23 cellular contexts compared by ENCODE assay signal in genomic region chr22:28939394-28939793, GRCh38.
"Had no signal": no experiment of that assay in that cellular context is flagged by ENCODE, and none has a peak within 500 bp of the region (broad histone marks: within the 10 kb centered on the region; RNA-seq: fewer than 3 reads in every experiment).

No MANE protein-coding gene starts in this region.

- ATAC-seq: activated CD8-positive, alpha-beta T cell treated with anti-CD3 and anti-CD28 coated beads, Interleukin-2, amount 10 ng/mL, durations not matched to agents 7 days and 5 days; activated naive CD8-positive, alpha-beta T cell treated with anti-CD3 and anti-CD28 coated beads, Interleukin-2, amount 50 U/mL, for 24 hours; esophagus mucosa; T-cell; upper lobe of right lung had no signal

- H3K27ac Mint-ChIP-seq: activated CD8-positive, alpha-beta T cell treated with anti-CD3 and anti-CD28 coated beads, Interleukin-2, amount 10 ng/mL, durations not matched to agents 7 days and 5 days; activated naive CD8-positive, alpha-beta T cell treated with anti-CD3 and anti-CD28 coated beads, Interleukin-2, amount 50 U/mL, for 24 hours; activated T-helper 1 cell treated with anti-CD3 and anti-CD28 coated beads, Interleukin-12 subunit alpha, Interleukin-12 subunit beta, Interleukin-2, Interleukin-4 antibody, amounts not matched to agents 30 ng/mL and 10 ng/mL and 1 ng/mL, durations not matched to agents 14 hours and 24 hours and 36 hours; dendritic cell treated with granulocyte-macrophage colony-stimulating factor and Interleukin-4, amounts not matched to agents 40 ng/mL and 50 ng/mL, for 4 days; T-cell; T-helper 2 cell treated with Interferon-gamma antibody and Interleukin-4, amounts not matched to agents 5 μg/mL and 100 μg/mL, for 36 hours had no signal

- H3K36me3 ChIP-seq: thoracic aorta, upper lobe of right lung had no signal

- H3K4me3 ChIP-seq: hepatocyte, thoracic aorta, upper lobe of right lung had no signal

- H3K4me3 Mint-ChIP-seq: activated CD8-positive, alpha-beta T cell treated with anti-CD3 and anti-CD28 coated beads, Interleukin-2, amount 10 ng/mL, durations not matched to agents 7 days and 5 days; activated naive CD8-positive, alpha-beta T cell treated with anti-CD3 and anti-CD28 coated beads, Interleukin-2, amount 50 U/mL, for 24 hours; activated T-helper 1 cell treated with anti-CD3 and anti-CD28 coated beads, Interleukin-12 subunit alpha, Interleukin-12 subunit beta, Interleukin-2, Interleukin-4 antibody, amounts not matched to agents 30 ng/mL and 10 ng/mL and 1 ng/mL, durations not matched to agents 14 hours and 24 hours and 36 hours; dendritic cell treated with granulocyte-macrophage colony-stimulating factor and Interleukin-4, amounts not matched to agents 40 ng/mL and 50 ng/mL, for 4 days; T-cell; T-helper 2 cell treated with Interferon-gamma antibody and Interleukin-4, amounts not matched to agents 5 μg/mL and 100 μg/mL, for 36 hours had no signal

- H3K27ac ChIP-seq: hepatocyte, upper lobe of right lung, VCaP had no signal

- DNase-seq: activated CD4-positive, alpha-beta T cell treated with anti-CD3 and anti-CD28 coated beads, Interleukin-2, amount 50 U/mL, for 1 hour; activated CD4-positive, CD25-positive, alpha-beta regulatory T cell treated with anti-CD3 and anti-CD28 coated beads, Interleukin-2, amount 50 U/mL, for 72 hours; activated CD8-positive, alpha-beta T cell treated with anti-CD3 and anti-CD28 coated beads, Interleukin-2, amount 10 ng/mL, durations not matched to agents 7 days and 5 days; activated gamma-delta T cell; activated naive CD4-positive, alpha-beta T cell treated with anti-CD3 and anti-CD28 coated beads, Interleukin-2, amount 50 U/mL, for 16 hours; activated naive CD8-positive, alpha-beta T cell treated with anti-CD3 and anti-CD28 coated beads, Interleukin-2, amount 50 U/mL, for 24 hours; effector CD8-positive, alpha-beta T cell; foreskin melanocyte; retina; stimulated activated CD4-positive, alpha-beta T cell treated with anti-CD3 and anti-CD28 coated beads, Interleukin-2, amount 100 ng/mL, for 48 hours; stimulated activated CD8-positive, alpha-beta memory T cell treated with anti-CD3 and anti-CD28 coated beads, Interleukin-4, amount 100 ng/mL, for 48 hours; stimulated activated naive CD4-positive, alpha-beta T cell; T-cell; upper lobe of right lung had no signal

- H3K27me3 ChIP-seq: hepatocyte, upper lobe of right lung had no signal

- H2AFZ ChIP-seq: hepatocyte had no signal

- H3K4me2 ChIP-seq: hepatocyte had no signal

- H3K4me1 Mint-ChIP-seq: activated naive CD8-positive, alpha-beta T cell treated with anti-CD3 and anti-CD28 coated beads, Interleukin-2, amount 50 U/mL, for 24 hours; T-cell had no signal

- H3K9me3 Mint-ChIP-seq: activated naive CD8-positive, alpha-beta T cell treated with anti-CD3 and anti-CD28 coated beads, Interleukin-2, amount 50 U/mL, for 24 hours; activated T-helper 1 cell treated with anti-CD3 and anti-CD28 coated beads, Interleukin-12 subunit alpha, Interleukin-12 subunit beta, Interleukin-2, Interleukin-4 antibody, amounts not matched to agents 30 ng/mL and 10 ng/mL and 1 ng/mL, durations not matched to agents 14 hours and 24 hours and 36 hours; dendritic cell treated with granulocyte-macrophage colony-stimulating factor and Interleukin-4, amounts not matched to agents 40 ng/mL and 50 ng/mL, for 4 days; neural crest cell; T-cell; T-helper 2 cell treated with Interferon-gamma antibody and Interleukin-4, amounts not matched to agents 5 μg/mL and 100 μg/mL, for 36 hours had no signal

- H3K9me3 ChIP-seq: thoracic aorta, upper lobe of right lung had no signal

- H3K36me3 Mint-ChIP-seq: T-cell had no signal

- FAIRE-seq: islet of Langerhans had no signal
